In the genomic region with DNA sequence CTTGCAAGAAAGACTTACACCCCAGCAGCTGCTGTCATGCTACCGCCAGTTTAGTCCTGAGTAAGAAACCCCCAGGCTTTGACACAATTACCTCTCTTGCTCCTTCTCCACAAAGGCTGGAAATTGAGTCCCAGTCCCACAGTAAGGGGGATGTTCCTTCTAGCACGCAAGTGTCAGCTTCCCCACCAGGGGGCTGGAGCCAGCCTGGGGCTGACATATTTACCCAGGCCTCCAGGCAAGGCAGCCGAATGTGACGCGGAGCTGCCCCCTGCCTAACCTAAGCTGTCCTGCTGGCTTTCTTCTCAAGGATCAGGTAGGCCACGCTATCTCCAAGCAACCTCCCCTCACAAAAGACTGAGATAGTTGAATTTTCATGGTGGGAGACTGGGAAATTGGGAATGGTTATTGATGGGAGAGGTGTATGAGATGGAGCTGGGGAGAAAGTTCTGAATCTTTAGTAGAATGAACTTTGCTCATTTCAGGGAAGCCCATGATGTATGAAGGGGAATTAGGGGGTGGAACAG, we compare ENCODE assay signal across 1 cellular context.
TF ChIP-seq lines count a peak whose summit lies in the region.

No MANE protein-coding gene starts in this region.

TF ChIP-seq in HCT116, 20 proteins besides CTCF, POLR2A, EP300 and RAD21 (continued from another document):
- TF ChIP-seq, protein P1, sequence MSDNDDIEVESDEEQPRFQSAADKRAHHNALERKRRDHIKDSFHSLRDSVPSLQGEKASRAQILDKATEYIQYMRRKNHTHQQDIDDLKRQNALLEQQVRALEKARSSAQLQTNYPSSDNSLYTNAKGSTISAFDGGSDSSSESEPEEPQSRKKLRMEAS (IDR thresholded peaks at IDR 0.05) = no peak
- TF ChIP-seq, protein P2, sequence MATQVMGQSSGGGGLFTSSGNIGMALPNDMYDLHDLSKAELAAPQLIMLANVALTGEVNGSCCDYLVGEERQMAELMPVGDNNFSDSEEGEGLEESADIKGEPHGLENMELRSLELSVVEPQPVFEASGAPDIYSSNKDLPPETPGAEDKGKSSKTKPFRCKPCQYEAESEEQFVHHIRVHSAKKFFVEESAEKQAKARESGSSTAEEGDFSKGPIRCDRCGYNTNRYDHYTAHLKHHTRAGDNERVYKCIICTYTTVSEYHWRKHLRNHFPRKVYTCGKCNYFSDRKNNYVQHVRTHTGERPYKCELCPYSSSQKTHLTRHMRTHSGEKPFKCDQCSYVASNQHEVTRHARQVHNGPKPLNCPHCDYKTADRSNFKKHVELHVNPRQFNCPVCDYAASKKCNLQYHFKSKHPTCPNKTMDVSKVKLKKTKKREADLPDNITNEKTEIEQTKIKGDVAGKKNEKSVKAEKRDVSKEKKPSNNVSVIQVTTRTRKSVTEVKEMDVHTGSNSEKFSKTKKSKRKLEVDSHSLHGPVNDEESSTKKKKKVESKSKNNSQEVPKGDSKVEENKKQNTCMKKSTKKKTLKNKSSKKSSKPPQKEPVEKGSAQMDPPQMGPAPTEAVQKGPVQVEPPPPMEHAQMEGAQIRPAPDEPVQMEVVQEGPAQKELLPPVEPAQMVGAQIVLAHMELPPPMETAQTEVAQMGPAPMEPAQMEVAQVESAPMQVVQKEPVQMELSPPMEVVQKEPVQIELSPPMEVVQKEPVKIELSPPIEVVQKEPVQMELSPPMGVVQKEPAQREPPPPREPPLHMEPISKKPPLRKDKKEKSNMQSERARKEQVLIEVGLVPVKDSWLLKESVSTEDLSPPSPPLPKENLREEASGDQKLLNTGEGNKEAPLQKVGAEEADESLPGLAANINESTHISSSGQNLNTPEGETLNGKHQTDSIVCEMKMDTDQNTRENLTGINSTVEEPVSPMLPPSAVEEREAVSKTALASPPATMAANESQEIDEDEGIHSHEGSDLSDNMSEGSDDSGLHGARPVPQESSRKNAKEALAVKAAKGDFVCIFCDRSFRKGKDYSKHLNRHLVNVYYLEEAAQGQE (IDR thresholded peaks at IDR 0.05; ENCODE audit: low read depth) = no peak
- TF ChIP-seq SRF (IDR thresholded peaks at IDR 0.05; ENCODE audit: low read depth) (no peak), POLR2AphosphoS5 (IDR thresholded peaks at IDR 0.05; ENCODE audit: low read depth, low read length) (no peak), CEBPB (IDR thresholded peaks at IDR 0.05; ENCODE audit: low read depth) (no peak)
TF ChIP-seq in HCT116: peak in this region for 0.
